In the genomic region with DNA sequence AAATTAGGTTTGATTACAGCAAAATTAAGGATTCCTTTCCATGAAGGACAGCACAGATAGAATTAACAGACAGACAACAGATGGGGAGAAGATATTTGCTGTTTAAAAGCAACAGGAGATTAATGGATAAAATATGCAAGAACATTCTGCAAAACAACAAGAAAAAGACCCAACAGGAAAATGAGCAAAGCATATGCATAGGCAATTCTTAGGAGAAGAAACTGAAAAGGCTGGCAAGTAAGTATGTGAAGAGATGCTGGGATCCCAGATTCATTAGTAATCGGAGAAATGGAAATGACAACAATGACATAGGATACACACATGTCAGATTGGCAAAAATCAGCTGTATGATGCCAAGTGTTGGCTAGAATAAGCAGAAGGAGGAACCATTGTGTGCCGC, we compare ENCODE assay signal across 26 cellular contexts.
"Had no signal": no experiment of that assay in that cellular context is flagged by ENCODE, and none has a peak within 500 bp of the region (broad histone marks: within the 10 kb centered on the region; RNA-seq: fewer than 3 reads in every experiment).

No MANE protein-coding gene starts in this region.

- H3K4me1 ChIP-seq: stomach, suprapubic skin, testis, thyroid gland, tibial artery, tibial nerve, transverse colon, upper lobe of left lung, upper lobe of right lung, uterus, vagina had no signal

- DNase-seq: stimulated activated CD4-positive, alpha-beta T cell treated with anti-CD3 and anti-CD28 coated beads, Interleukin-2, amount 100 ng/mL, for 48 hours; stimulated activated CD4-positive, alpha-beta T cell treated with anti-CD3 and anti-CD28 coated beads, Interleukin-4, amount 100 ng/mL, for 1 hour; stimulated activated CD4-positive, alpha-beta T cell treated with anti-CD3 and anti-CD28 coated beads, Interleukin-4, amount 100 ng/mL, for 24 hours; stimulated activated CD4-positive, alpha-beta T cell treated with anti-CD3 and anti-CD28 coated beads, Interleukin-4, amount 100 ng/mL, for 4 hours; stimulated activated CD8-positive, alpha-beta memory T cell treated with anti-CD3 and anti-CD28 coated beads, Interleukin-4, amount 100 ng/mL, for 48 hours; stimulated activated naive B cell treated with anti-CD40 and anti-IgM and Interleukin-4, amounts not matched to agents 10 μg/mL and 1 μg/mL and 100 μg/mL, for 72 hours; stimulated activated naive CD4-positive, alpha-beta T cell; stimulated activated naive CD4-positive, alpha-beta T cell treated with Interleukin-2 at 50 U/mL for 16 hours; stimulated activated naive CD8-positive, alpha-beta T cell treated with anti-CD3 and anti-CD28 coated beads, Interleukin-15, amount 100 ng/mL, for 72 hours; stimulated activated naive CD8-positive, alpha-beta T cell treated with anti-CD3 and anti-CD28 coated beads, Interleukin-15, Interleukin-2, amounts not matched to agents 100 U/mL and 50 U/mL, for 24 hours; stomach; substantia nigra; testis; thyroid gland; tibial artery; transverse colon; upper lobe of left lung; upper lobe of right lung; uterus had no signal

- ATAC-seq: stimulated activated effector memory CD8-positive, alpha-beta T cell treated with anti-CD3 and anti-CD28 coated beads, Interleukin-12 subunit alpha, Interleukin-12 subunit beta, amount 100 ng/mL, for 72 hours; stimulated activated memory B cell treated with anti-CD40 and anti-IgM and Interleukin-4, amounts not matched to agents 10 μg/mL and 1 μg/mL and 100 μg/mL, for 72 hours; stimulated activated naive B cell treated with anti-CD40 and anti-IgM and Interleukin-4, amounts not matched to agents 10 μg/mL and 1 μg/mL and 100 μg/mL, for 72 hours; stimulated activated naive CD8-positive, alpha-beta T cell treated with anti-CD3 and anti-CD28 coated beads, Interleukin-15, amount 100 ng/mL, for 72 hours; stimulated activated naive CD8-positive, alpha-beta T cell treated with anti-CD3 and anti-CD28 coated beads, Interleukin-15, Interleukin-2, amounts not matched to agents 100 U/mL and 50 U/mL, for 24 hours; upper lobe of right lung had no signal

- H3K27ac ChIP-seq: stomach, suprapubic skin, testis, thoracic aorta, thyroid gland, tibial artery, tibial nerve, transverse colon, upper lobe of left lung, upper lobe of right lung, uterus, vagina had no signal

- FAIRE-seq: urothelium cell line had no signal

- H3K9me3 ChIP-seq: suprapubic skin, testis, thoracic aorta, thyroid gland, transverse colon, upper lobe of left lung, upper lobe of right lung, uterus, vagina had no signal

- H3K4me3 ChIP-seq: stomach, suprapubic skin, testis, thoracic aorta, thyroid gland, tibial artery, tibial nerve, transverse colon, upper lobe of left lung, upper lobe of right lung, uterus, vagina had no signal
